In the genomic region with DNA sequence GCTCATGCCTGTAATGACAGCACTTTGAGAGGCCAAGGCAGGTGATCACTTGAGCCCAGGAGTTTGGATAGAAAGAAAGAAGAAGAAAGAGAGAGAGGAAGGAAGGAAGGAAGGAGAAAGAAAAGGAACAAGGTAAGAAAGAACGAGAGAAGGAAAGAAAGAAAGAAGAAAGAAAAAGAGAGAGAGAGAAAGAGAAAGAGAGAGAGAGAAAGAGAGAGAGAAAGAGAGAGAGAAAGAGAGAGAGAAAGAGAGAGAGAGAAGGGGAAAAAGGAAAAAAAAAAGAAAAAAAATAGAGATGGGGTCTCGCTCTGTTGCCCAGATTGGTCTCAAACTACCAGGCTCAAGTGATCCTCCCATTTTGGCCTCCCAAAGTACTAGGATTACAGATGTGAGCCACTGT, we compare ENCODE assay signal across 31 cellular contexts. TPM values are rescaled to one million over a fixed set of nuclear protein-coding genes. Genes with fewer than 3 reads are reported as not detected.
DNase-seq lines count a peak whose midpoint lies in the region; ATAC-seq, FAIRE-seq and TF ChIP-seq lines count a peak whose summit lies in the region.
"Had no signal": no experiment of that assay in that cellular context is flagged by ENCODE, and none has a peak within 500 bp of the region (broad histone marks: within the 10 kb centered on the region; RNA-seq: fewer than 3 reads in every experiment).

No MANE protein-coding gene starts in this region.

- FAIRE-seq in K562 (lab: Jason Lieb, UNC) = no peak
- FAIRE-seq: A204.1, A549, D721Med had no signal

- TF ChIP-seq POLR2A in K562 (conservative IDR thresholded peaks at IDR 0.05) = no peak

- H3K27me3 ChIP-seq in K562 (ENCODE audit: control insufficient read depth in 2 of 2, insufficient read depth in 2 of 2, low read length in 2 of 2) (peaks cover 23 to 34% of the 10 kb centered on the region in 2 experiments), lower lobe of right lung (ENCODE audit: low read depth) (no peaks in the 10 kb centered on the region)
- H3K27me3 ChIP-seq: BE2C; BLaER1; BLaER1 treated with 17β-estradiol and CSF1 and Interleukin-3, amounts not matched to agents 10 nM and 100 nM had no signal

- no peak overlapping the region for H3K9ac ChIP-seq in K562 (ENCODE audit: insufficient read depth in 1 of 2, low read depth in 2 of 2, low read length in 2 of 2)
- H3K9ac ChIP-seq: BLaER1; BLaER1 treated with 17β-estradiol and CSF1 and Interleukin-3, amounts not matched to agents 10 nM and 100 nM had no signal

- H3K4me3 ChIP-seq in HEK293 (ENCODE audit: low read depth, low read length) = no peak overlapping the region
- no peak overlapping the region for H3K4me3 ChIP-seq in K562
- H3K4me3 ChIP-seq in lower lobe of right lung = no peak overlapping the region
- H3K4me3 ChIP-seq: A549; BLaER1; BLaER1 treated with 17β-estradiol and CSF1 and Interleukin-3, amounts not matched to agents 10 nM and 100 nM had no signal

- no peak overlapping the region for H2AFZ ChIP-seq in K562 (ENCODE audit: low read depth, low read length)

- DNase-seq in K562 (ENCODE audit: extremely low read depth in 1 of 4, low spot score in 3 of 4) (no peak), lower lobe of right lung (no peak), iPS-NIHi11 (ENCODE audit: low spot score) (no peak)
- DNase-seq: 8988T; ACHN; AML-193; BE2C; C1 segment of cervical spinal cord; Caco-2; Calu3; CD4-positive, alpha-beta memory T cell; CD4-positive, alpha-beta T cell; CD4-positive, CD25-positive, alpha-beta regulatory T cell; CD8-positive, alpha-beta memory T cell; CD8-positive, alpha-beta T cell; COR-L47; DMS 273 treated with DMSO at 0.1 percent for 48 hours; DMS153; DMS53; DMS79; DMS79 treated with DMSO at 0.1 percent for 48 hours; DND-41; EL had no signal

- TF ChIP-seq EP300 in K562 (IDR thresholded peaks at IDR 0.05; ENCODE audit: low read length) = no peak

- 0% methylated on average over 2 of the region's 2 CpGs for WGBS in K562 (ENCODE audit: insufficient coverage, low coverage, missing lambda C conversion rate)

- intact Hi-C loops in K562 (cut with micrococcal nuclease) = no loop called here
- intact Hi-C loops in lower lobe of right lung (cut with DNase I) = no loop called here

- BruUV-seq in K562 (replicated peaks; lab: Mats Ljungman, UMichigan) = no TSS peak

- no peak overlapping the region for H3K27ac ChIP-seq in HEK293 (ENCODE audit: extremely low read depth, low read depth, low read length)
- H3K27ac ChIP-seq in K562 (ENCODE audit: extremely low read depth, low read depth, low read length) = no peak overlapping the region
- H3K27ac ChIP-seq in lower lobe of right lung = no peak overlapping the region
- H3K27ac ChIP-seq: 22Rv1; A549; BLaER1; BLaER1 treated with 17β-estradiol and CSF1 and Interleukin-3, amounts not matched to agents 10 nM and 100 nM; C4-2B had no signal

- TF ChIP-seq CTCF in HEK293 (tag by site-specific recombination; IDR thresholded peaks at IDR 0.05) (no peak), K562 (IDR thresholded peaks at IDR 0.05 in 2 of 3, conservative IDR thresholded peaks at IDR 0.05 in 1 of 3; ENCODE audit: insufficient read depth in 2 of 3, low read depth in 1 of 3, low read length in 3 of 3) (no peak), lower lobe of right lung (IDR thresholded peaks at IDR 0.05) (no peak)

- CTCF ChIA-PET in HEK293 (lab: Yijun Ruan, JAX) = no interaction called here
- CTCF ChIA-PET in K562 (lab: Yijun Ruan, JAX; ENCODE audit: low intra/inter-chr PET ratio) = no interaction called here

- H3K9me1 ChIP-seq in K562 (ENCODE audit: control insufficient read depth, insufficient read depth, low read length) = no peaks in the 10 kb centered on the region

- H3K9me3 ChIP-seq in HEK293 (ENCODE audit: control insufficient read depth, insufficient read depth, low read depth, low read length) (no peaks in the 10 kb centered on the region), K562 (replicated peaks; ENCODE audit: control insufficient read depth, insufficient read depth, low read depth, low read length) (no peaks in the 10 kb centered on the region), lower lobe of right lung (no peaks in the 10 kb centered on the region)
- H3K9me3 ChIP-seq: A549, BE2C, BLaER1, Caco-2 had no signal

- in situ Hi-C loops in K562 (cut with MboI) = no loop called here

- H3K4me2 ChIP-seq in K562 (ENCODE audit: insufficient read depth, low read length) = no peak overlapping the region
- H3K4me2 ChIP-seq: A549; BLaER1; BLaER1 treated with 17β-estradiol and CSF1 and Interleukin-3, amounts not matched to agents 10 nM and 100 nM had no signal

- ATAC-seq in K562 (no peak), lower lobe of right lung (no peak)
- ATAC-seq: A549; CD8-positive, alpha-beta T cell had no signal

- TF ChIP-seq RAD21 in K562 (CRISPR knock-in tag; conservative IDR thresholded peaks at IDR 0.05 in 1 of 2, IDR thresholded peaks at IDR 0.05 in 1 of 2) = no peak

- no peaks in the 10 kb centered on the region for H3K79me2 ChIP-seq in K562 (ENCODE audit: control insufficient read depth, insufficient read depth, low read length)

- H3K36me3 ChIP-seq in HEK293 (ENCODE audit: control insufficient read depth in 2 of 2, insufficient read depth in 1 of 2, low read length in 2 of 2) (no peaks in the 10 kb centered on the region), K562 (ENCODE audit: control insufficient read depth, insufficient read depth, low read length) (no peaks in the 10 kb centered on the region), lower lobe of right lung (no peaks in the 10 kb centered on the region)
- H3K36me3 ChIP-seq: BE2C; BLaER1; BLaER1 treated with 17β-estradiol and CSF1 and Interleukin-3, amounts not matched to agents 10 nM and 100 nM had no signal

- POLR2A ChIA-PET in HEK293 (lab: Yijun Ruan, JAX) (no interaction called here), K562 (lab: Yijun Ruan, JAX) (no interaction called here)

- no peaks in the 10 kb centered on the region for H4K20me1 ChIP-seq in K562 (replicated peaks; ENCODE audit: control insufficient read depth, insufficient read depth, low read length)
- H4K20me1 ChIP-seq: BLaER1; BLaER1 treated with 17β-estradiol and CSF1 and Interleukin-3, amounts not matched to agents 10 nM and 100 nM had no signal

- H3K4me1 ChIP-seq in HEK293 (ENCODE audit: control insufficient read depth, insufficient read depth, low read length) (no peaks in the 10 kb centered on the region), K562 (replicated peaks in 1 of 2; ENCODE audit: control insufficient read depth in 2 of 2, insufficient read depth in 2 of 2, low read length in 2 of 2) (no peaks in the 10 kb centered on the region), lower lobe of right lung (no peaks in the 10 kb centered on the region)
- H3K4me1 ChIP-seq: A549; BE2C; BLaER1; BLaER1 treated with 17β-estradiol and CSF1 and Interleukin-3, amounts not matched to agents 10 nM and 100 nM; Caco-2 had no signal

TF ChIP-seq in HEK293, 187 proteins besides CTCF, POLR2A, EP300 and RAD21 (continues in another document):
- no peak for TF ChIP-seq ZNF155 (tag by site-specific recombination; IDR thresholded peaks at IDR 0.05)
- peak; percentile 60 for TF ChIP-seq ZNF366 (tag by site-specific recombination; conservative IDR thresholded peaks at IDR 0.05)
- TF ChIP-seq, protein P1, sequence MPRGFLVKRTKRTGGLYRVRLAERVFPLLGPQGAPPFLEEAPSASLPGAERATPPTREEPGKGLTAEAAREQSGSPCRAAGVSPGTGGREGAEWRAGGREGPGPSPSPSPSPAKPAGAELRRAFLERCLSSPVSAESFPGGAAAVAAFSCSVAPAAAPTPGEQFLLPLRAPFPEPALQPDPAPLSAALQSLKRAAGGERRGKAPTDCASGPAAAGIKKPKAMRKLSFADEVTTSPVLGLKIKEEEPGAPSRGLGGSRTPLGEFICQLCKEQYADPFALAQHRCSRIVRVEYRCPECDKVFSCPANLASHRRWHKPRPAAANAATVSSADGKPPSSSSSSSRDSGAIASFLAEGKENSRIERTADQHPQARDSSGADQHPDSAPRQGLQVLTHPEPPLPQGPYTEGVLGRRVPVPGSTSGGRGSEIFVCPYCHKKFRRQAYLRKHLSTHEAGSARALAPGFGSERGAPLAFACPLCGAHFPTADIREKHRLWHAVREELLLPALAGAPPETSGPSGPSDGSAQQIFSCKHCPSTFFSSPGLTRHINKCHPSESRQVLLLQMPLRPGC (tag by site-specific recombination; IDR thresholded peaks at IDR 0.05) = no peak

TF ChIP-seq in K562, 482 proteins besides CTCF, POLR2A, EP300 and RAD21 (continues in another document):
- TF ChIP-seq ZNF695 (CRISPR knock-in tag; IDR thresholded peaks at IDR 0.05) = no peak
- no peak for TF ChIP-seq ZFP1 (CRISPR knock-in tag; IDR thresholded peaks at IDR 0.05)
- TF ChIP-seq SUPT5H (IDR thresholded peaks at IDR 0.05) = no peak
- TF ChIP-seq ILF3 (IDR thresholded peaks at IDR 0.05; ENCODE audit: borderline replicate concordance) = no peak
- TF ChIP-seq ZNF431 (CRISPR knock-in tag; IDR thresholded peaks at IDR 0.05) = no peak

RNA-seq across cellular contexts. Expression of a gene that starts 22.5 kb away (rescaled TPM):
- total RNA-seq in K562 (2011; cell fraction: chromatin; rRNA removed; ENCODE audit: low replicate concordance) = 1.8 and 14.2 TPM in 2 replicates
- total RNA-seq in K562 (2011; cell fraction: nucleolus; rRNA removed) = 2.3 and 2.8 TPM in 2 replicates
- 5.6 and 6.2 TPM in 2 replicates for total RNA-seq in K562 (2011; cell fraction: nucleoplasm; rRNA removed)
- total RNA-seq in K562 (2014; rRNA removed) (12.4 and 12.5 TPM in 2 replicates), K562 (2014; rRNA removed; fragmentation: Illumina TruSeq; extraction: Trizol) (13.8 and 15.1 TPM in 2 replicates), K562 (2015; rRNA removed; fragmentation: Illumina TruSeq; extraction: Trizol) (16.9 and 17.5 TPM in 2 replicates), K562 (2021) (8.7 and 10.0 TPM in 2 replicates), lower lobe of right lung (9.5 TPM)
- polyA plus RNA-seq in K562 (2011; rRNA removed) (8.3 and 9.5 TPM in 2 replicates), K562 (2014; fragmentation: Illumina TruSeq; extraction: Trizol) (18.0 and 21.4 TPM in 2 replicates), K562 (2014; fragmentation: Nextera tagmentation; extraction: Ambion mirVana) (1 to 10 TPM; 2.9 to 4.2 TPM), K562 (2014; rRNA removed) (12.5 and 18.6 TPM in 2 replicates)
- polyA plus RNA-seq in K562 (2011; cell fraction: cytosol; rRNA removed) = 2.9 and 3.8 TPM in 2 replicates
- 3.5 and 4.5 TPM in 2 replicates for polyA plus RNA-seq in K562 (2011; cell fraction: nucleus; rRNA removed)
- polyA plus RNA-seq in K562 (2012) = 10.9 and 14.7 TPM in 2 replicates
- polyA minus RNA-seq in K562 (2011; rRNA and poly(A)+ RNA removed) = 4.5 and 7.3 TPM in 2 replicates
- 2.9 and 4.9 TPM in 2 replicates for polyA minus RNA-seq in K562 (2011; cell fraction: cytosol; rRNA and poly(A)+ RNA removed)
- 2.4 and 6.7 TPM in 2 replicates for polyA minus RNA-seq in K562 (2011; cell fraction: nucleus; rRNA and poly(A)+ RNA removed)
